8 cellular contexts compared by ENCODE assay signal in the genomic region with DNA sequence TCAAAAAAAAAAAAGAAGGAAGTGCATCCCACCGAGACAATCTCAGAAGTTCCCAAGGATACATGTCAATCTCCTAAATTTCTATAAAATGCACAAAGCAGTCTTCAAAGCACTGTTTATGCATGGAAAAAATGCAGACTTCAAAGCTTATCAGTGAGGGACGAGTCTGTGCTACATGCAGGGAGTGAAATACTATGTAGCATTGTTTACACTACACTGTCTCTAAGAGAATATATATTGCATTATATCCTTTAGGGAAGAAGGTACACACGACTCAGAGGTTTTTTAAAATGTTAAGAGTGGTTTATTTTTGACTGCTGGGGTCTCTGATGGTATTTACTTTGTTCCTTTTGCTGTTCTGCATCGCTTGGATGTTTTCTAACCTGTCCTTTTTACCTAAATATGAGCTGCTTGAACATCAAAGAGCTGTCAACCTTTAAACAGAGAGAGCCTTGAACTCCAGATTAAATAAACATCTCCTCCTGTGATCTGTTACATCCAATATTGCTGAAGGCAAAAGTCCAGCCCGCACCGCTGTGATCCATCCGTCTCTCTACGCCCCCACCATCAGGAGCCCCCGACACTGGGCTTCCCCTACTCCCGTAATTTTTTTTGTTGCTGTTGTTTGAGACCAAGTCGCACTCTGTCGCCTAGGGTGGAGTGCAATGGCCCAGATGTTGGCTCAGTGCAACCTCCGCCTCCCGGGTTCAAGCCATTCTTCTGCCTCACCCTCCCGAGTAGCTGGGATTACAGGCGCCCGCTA. TPM values are rescaled to one million over a fixed set of nuclear protein-coding genes. Genes with fewer than 3 reads are reported as not detected.
DNase-seq lines count a peak whose midpoint lies in the region; FAIRE-seq and TF ChIP-seq lines count a peak whose summit lies in the region.

No MANE protein-coding gene starts in this region.

- H3K27ac ChIP-seq in H1 (ENCODE audit: low read depth, low read length) = no peak overlapping the region

- no peak overlapping the region for H3K56ac ChIP-seq in H1 (replicated peaks; ENCODE audit: insufficient read length, low read depth, low read length)

- WGBS in H1 (ENCODE audit: extremely low coverage in 1 of 2, insufficient coverage in 1 of 2, insufficient read length in 1 of 2, insufficient replicate concordance in 2 of 2, low coverage in 1 of 2, low lambda C conversion rate in 2 of 2, missing lambda C conversion rate in 1 of 2), 2 experiments = 66% methylated on average over 16 of the region's 17 CpGs; no CpG with 5 or more reads in 1 of the 2 experiments

- no peak overlapping the region for H4K8ac ChIP-seq in H1 (ENCODE audit: extremely low read depth, insufficient read depth, low read length)

- no peak overlapping the region for H2BK20ac ChIP-seq in H1 (ENCODE audit: low read length)

- no peak overlapping the region for H3K4ac ChIP-seq in H1 (replicated peaks; ENCODE audit: insufficient read length, low read depth, low read length)

- intact Hi-C loops in CD14-positive monocyte (cut with micrococcal nuclease) = loop anchor here in 1 of 2 donors (5.0 kb wide), 1 partner anchor 65 kb away; a partner anchor contains a TSS

- no peak overlapping the region for H2AK5ac ChIP-seq in H1 (ENCODE audit: low read depth, low read length)

- POLR2A ChIA-PET in H1 (lab: Charles Lee; ENCODE audit: partially characterized antibody) = interaction anchor here (1.4 to 3.0 kb wide), 3 partner anchors 12 to 25 kb away, joined by 4 to 31 read pairs (median 8); a partner anchor contains a TSS

- no peak for FAIRE-seq in H1 (lab: Jason Lieb, UNC)

- no peak overlapping the region for H2BK15ac ChIP-seq in H1 (ENCODE audit: low read length)

- H4K5ac ChIP-seq in H1 (ENCODE audit: insufficient read length, low read depth, low read length) = no peak overlapping the region

- H3K23ac ChIP-seq in H1 (ENCODE audit: insufficient read length) = no peak overlapping the region

- TF ChIP-seq EP300 in H1 (IDR thresholded peaks at IDR 0.05; ENCODE audit: borderline replicate concordance in 1 of 2, low read depth in 2 of 2, low read length in 2 of 2) = no peak

- peak overlapping the region; percentile 67 to 87 for H3K4me2 ChIP-seq in H1 (ENCODE audit: insufficient read depth in 1 of 2, low read depth in 2 of 2, low read length in 2 of 2)

- H3K36me3 ChIP-seq in H1 (ENCODE audit: control insufficient read depth in 2 of 4, insufficient read depth in 4 of 4, low read length in 3 of 4) = no peaks in the 10 kb centered on the region

- TF ChIP-seq RAD21 in H1 (IDR thresholded peaks at IDR 0.05 in 1 of 2, conservative IDR thresholded peaks at IDR 0.05 in 1 of 2; ENCODE audit: low read depth in 2 of 2, low read length in 2 of 2) = no peak

- H4K91ac ChIP-seq in H1 (replicated peaks; ENCODE audit: insufficient read length, low read length) = no peak overlapping the region

- H3K14ac ChIP-seq in H1 (ENCODE audit: insufficient read length) = no peak overlapping the region

- DNase-seq in CD14-positive monocyte (ENCODE audit: low spot score) = no peak
- no peak for DNase-seq in NB4 (ENCODE audit: low read depth)
- DNase-seq in H1 (ENCODE audit: low read depth in 1 of 2, low spot score in 2 of 2) = no peak
- DNase-seq in nephron progenitor cell = no peak
- no peak for DNase-seq in DMS153 treated with DMSO at 0.1 percent for 48 hours (lab: John Stamatoyannopoulos, UW; ENCODE audit: unreplicated experiment)
- DNase-seq in nucleus accumbens (lab: John Stamatoyannopoulos, UW) = no peak
- DNase-seq in HuH-7.5 (ENCODE audit: low spot score) = no peak
- DNase-seq in HuH-7 (ENCODE audit: low spot score) = no peak

- peaks cover 5% of the 10 kb centered on the region for H3K79me1 ChIP-seq in H1 (ENCODE audit: low read depth, low read length)

- H2BK5ac ChIP-seq in H1 (ENCODE audit: low read depth, low read length) = no peak overlapping the region

- H4K20me1 ChIP-seq in H1 (replicated peaks in 1 of 2; ENCODE audit: control insufficient read depth in 1 of 2, insufficient read depth in 2 of 2, low read length in 2 of 2) = peaks cover 4 to 15% of the 10 kb centered on the region in 2 experiments

- TF ChIP-seq CTCF in CD14-positive monocyte (IDR thresholded peaks at IDR 0.05) = no peak
- TF ChIP-seq CTCF in NB4 (IDR thresholded peaks at IDR 0.05; ENCODE audit: low read depth, low read length) = no peak
- TF ChIP-seq CTCF in H1 (IDR thresholded peaks at IDR 0.05; ENCODE audit: control extremely low read depth in 1 of 3, insufficient read depth in 1 of 3, low read depth in 1 of 3, low read length in 3 of 3) = no peak
- TF ChIP-seq CTCF in nephron progenitor cell (IDR thresholded peaks at IDR 0.05) = no peak

- no peak overlapping the region for H2AFZ ChIP-seq in H1 (ENCODE audit: low read length)

- peaks cover 0 to 40% of the 10 kb centered on the region in 2 experiments; a peak in 3 of 4 replicates for H3K79me2 ChIP-seq in H1 (ENCODE audit: control insufficient read depth in 1 of 2, insufficient read depth in 2 of 2, low read length in 2 of 2)

- no peak overlapping the region for H2BK12ac ChIP-seq in H1 (ENCODE audit: low read depth, low read length)

- H3K18ac ChIP-seq in H1 (ENCODE audit: extremely low read depth, low read length) = no peak overlapping the region

- H2BK120ac ChIP-seq in H1 (replicated peaks; ENCODE audit: low read depth, low read length) = no peak overlapping the region

- H3K27me3 Mint-ChIP-seq in CD14-positive monocyte (ENCODE audit: low read depth in 3 of 3) (peaks cover 18 to 38% (median 35%) of the 10 kb centered on the region in 3 donors), nephron progenitor cell (ENCODE audit: low read depth, poor library complexity) (peaks cover 4% of the 10 kb centered on the region)

- CTCF ChIA-PET in H1 (lab: Charles Lee; ENCODE audit: partially characterized antibody) = interaction anchor here (1.2 to 2.6 kb wide), 4 partner anchors 11 to 65 kb away, joined by 3 to 8 read pairs (median 6); a partner anchor contains a TSS

- H3K27ac Mint-ChIP-seq in CD14-positive monocyte (peak overlapping the region in 2 of 7 donors; percentile 13 to 40), nephron progenitor cell (peak overlapping the region; percentile 93)

- H3K4me1 Mint-ChIP-seq in CD14-positive monocyte (peaks cover 26% of the 10 kb centered on the region), nephron progenitor cell (peaks cover 44% of the 10 kb centered on the region)

- no peaks in the 10 kb centered on the region for H3K9me3 ChIP-seq in H1 (ENCODE audit: insufficient read depth in 2 of 2, low read depth in 1 of 2, low read length in 1 of 2)

- no peaks in the 10 kb centered on the region; a peak in 1 of 7 replicates for H3K4me1 ChIP-seq in H1 (replicated peaks in 1 of 4; ENCODE audit: control insufficient read depth in 3 of 4, insufficient read depth in 4 of 4, low read length in 3 of 4)

- peaks cover 0 to 9% (median 0%) of the 10 kb centered on the region in 7 donors for H3K9me3 Mint-ChIP-seq in CD14-positive monocyte
- H3K9me3 Mint-ChIP-seq in nephron progenitor cell = peaks cover 23% of the 10 kb centered on the region

- peaks cover 8 to 9% of the 10 kb centered on the region in 2 donors for H3K36me3 Mint-ChIP-seq in CD14-positive monocyte
- peaks cover 32% of the 10 kb centered on the region for H3K36me3 Mint-ChIP-seq in nephron progenitor cell (ENCODE audit: low read depth)

- H3K4me3 Mint-ChIP-seq in CD14-positive monocyte (peak overlapping the region; percentile 84 to 87), nephron progenitor cell (peak overlapping the region; percentile 84)

- H3K4me3 ChIP-seq in NB4 (ENCODE audit: low read depth, low read length) (peak overlapping the region; percentile 59), H1 (ENCODE audit: extremely low read depth in 1 of 4, insufficient read depth in 2 of 4, low read depth in 3 of 4, low read length in 4 of 4) (peak overlapping the region; percentile 74 to 87 (median 76))

- H3K23me2 ChIP-seq in H1 (ENCODE audit: low read depth, low read length) = peaks cover 5% of the 10 kb centered on the region; the same call in 1 of the 2 replicates

- H3K9ac ChIP-seq in H1 (replicated peaks in 1 of 4; ENCODE audit: extremely low read depth in 1 of 4, low read depth in 3 of 4, low read length in 3 of 4) = no peak overlapping the region

- H3K27me3 ChIP-seq in H1 (replicated peaks in 1 of 4; ENCODE audit: control insufficient read depth in 3 of 4, extremely low read depth in 1 of 4, insufficient read depth in 3 of 4, low read length in 3 of 4) = no peaks in the 10 kb centered on the region

- TF ChIP-seq POLR2A in NB4 (IDR thresholded peaks at IDR 0.05; ENCODE audit: extremely low read depth, insufficient read length) (no peak), H1 (IDR thresholded peaks at IDR 0.05; ENCODE audit: control extremely low read depth in 1 of 2, low read depth in 2 of 2, low read length in 2 of 2) (no peak)

TF ChIP-seq in H1, 55 proteins besides CTCF, POLR2A, EP300 and RAD21 (continues in another document):
- TF ChIP-seq JUND (IDR thresholded peaks at IDR 0.05; ENCODE audit: low read length) (no peak), SIN3A (conservative IDR thresholded peaks at IDR 0.05 in 1 of 2, IDR thresholded peaks at IDR 0.05 in 1 of 2; ENCODE audit: low read depth in 1 of 2, low read length in 2 of 2) (no peak), SP4 (IDR thresholded peaks at IDR 0.05; ENCODE audit: low read length) (no peak)

RNA-seq across cellular contexts. Expression of a gene that starts 1.4 kb away (rescaled TPM):
- 1 to 10 TPM; 2.0 to 3.3 TPM for polyA plus RNA-seq in CD14-positive monocyte
- 20.7 and 21.6 TPM in 2 replicates for total RNA-seq in H1 (2021; fragmentation: NEBNext Ultra II Directional; extraction: Animal tissue kit (Norgen Biotek cat#: 25700))
- polyA plus RNA-seq in H1 (2011; rRNA removed) = 8.3 and 12.2 TPM in 2 replicates
- polyA plus RNA-seq in H1 (2011; cell fraction: cytosol; rRNA removed) = 9.7 TPM
- 20.1 TPM for polyA plus RNA-seq in H1 (2011; cell fraction: nucleus; rRNA removed)
- polyA plus RNA-seq in H1 (2012, experiment 1 of 2) = 8.1 to 13.1 TPM (median 11.7 TPM) in 4 replicates
- polyA plus RNA-seq in H1 (2012, experiment 2 of 2) = 9.3 TPM
- polyA plus RNA-seq in H1 (2013, experiment 1 of 2) = 8.7 TPM
- 8.0 TPM for polyA plus RNA-seq in H1 (2013, experiment 2 of 2)
- 12.2 and 17.5 TPM in 2 replicates for polyA minus RNA-seq in H1 (2011; rRNA and poly(A)+ RNA removed)
- 11.9 TPM for polyA minus RNA-seq in H1 (2011; cell fraction: cytosol; rRNA and poly(A)+ RNA removed)
- 11.0 TPM for polyA minus RNA-seq in H1 (2011; cell fraction: nucleus; rRNA and poly(A)+ RNA removed)

RNA-seq across cellular contexts. Expression of a gene that starts 9.9 kb away (rescaled TPM):
- polyA plus RNA-seq in CD14-positive monocyte (100 to 1,000 TPM; 102 to 147 TPM), H1 (2011; rRNA removed) (15.4 and 29.5 TPM in 2 replicates)
- total RNA-seq in H1 (2021; fragmentation: NEBNext Ultra II Directional; extraction: Animal tissue kit (Norgen Biotek cat#: 25700)) = 47.1 and 48.5 TPM in 2 replicates
- polyA plus RNA-seq in H1 (2011; cell fraction: cytosol; rRNA removed) = 19.4 TPM
- 8.9 TPM for polyA plus RNA-seq in H1 (2011; cell fraction: nucleus; rRNA removed)
- polyA plus RNA-seq in H1 (2012, experiment 1 of 2) = 32.1 to 52.5 TPM (median 38.8 TPM) in 4 replicates
- 12.7 TPM for polyA plus RNA-seq in H1 (2012, experiment 2 of 2)
- 33.5 TPM for polyA plus RNA-seq in H1 (2013, experiment 1 of 2)
- polyA plus RNA-seq in H1 (2013, experiment 2 of 2) = 32.1 TPM
- 14.0 and 18.3 TPM in 2 replicates for polyA minus RNA-seq in H1 (2011; rRNA and poly(A)+ RNA removed)
- polyA minus RNA-seq in H1 (2011; cell fraction: cytosol; rRNA and poly(A)+ RNA removed) = 17.2 TPM
- 12.2 TPM for polyA minus RNA-seq in H1 (2011; cell fraction: nucleus; rRNA and poly(A)+ RNA removed)
